Comparison of ENCODE assay signal across 8 cellular contexts in the genomic region with DNA sequence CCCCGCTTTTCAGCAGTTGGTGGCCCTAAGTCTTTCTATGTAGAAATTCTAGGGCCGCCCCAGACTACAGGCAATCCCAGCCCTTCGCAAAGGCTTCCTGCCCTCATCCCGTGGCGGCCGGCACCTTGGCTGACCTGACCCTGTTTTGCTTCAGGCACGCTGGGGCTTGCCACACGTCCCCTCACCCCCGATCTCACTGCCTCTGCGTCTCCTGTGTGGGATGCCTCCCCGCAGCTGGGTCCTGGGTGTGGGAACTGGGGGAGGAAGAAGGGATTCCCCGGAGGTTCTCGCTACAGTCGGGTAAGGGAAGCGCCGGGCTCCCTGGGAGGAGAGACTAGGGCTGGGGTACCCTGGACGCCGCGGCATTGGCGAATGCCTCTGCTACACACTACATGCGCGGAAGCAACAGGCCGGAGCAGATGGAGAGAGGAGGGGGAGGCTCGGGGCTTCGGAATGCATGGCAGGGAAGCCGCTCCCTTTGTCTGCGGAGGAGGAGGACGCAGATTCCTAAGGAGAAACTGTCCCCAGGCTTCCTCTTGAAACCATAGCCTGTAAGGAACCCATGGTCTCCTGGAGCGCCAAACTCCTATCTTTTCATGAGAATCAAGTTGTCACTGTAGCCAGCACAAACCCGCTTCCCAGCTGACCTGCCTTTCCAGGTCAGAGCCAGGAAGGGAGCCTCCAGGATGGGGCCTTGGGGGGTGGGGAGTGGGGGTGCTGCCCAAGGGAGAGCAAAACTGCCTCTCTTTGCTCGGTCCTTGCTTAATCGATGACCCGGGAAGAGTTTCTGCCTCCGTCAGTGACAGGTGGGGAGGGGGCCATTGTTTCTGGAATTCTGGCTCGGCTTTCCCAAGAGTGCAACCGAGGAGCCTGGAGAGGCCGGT.
A peak's percentile ranks its signal among the peaks of the same experiment; 100 is the strongest.
DNase-seq lines count a peak whose midpoint lies in the region; ATAC-seq lines count a peak whose summit lies in the region.

No MANE protein-coding gene starts in this region.

- H3K4me3 ChIP-seq in HUES6 (ENCODE audit: low read depth, low read length) (peak overlapping the region; percentile 96), iPS-20b (ENCODE audit: low read length) (peak overlapping the region; percentile 92), skeletal muscle cell (ENCODE audit: low read depth, low read length) (peak overlapping the region; percentile 64)

- ATAC-seq in HG03039 (IDR thresholded peaks at IDR 0.05; ENCODE audit: unreplicated experiment) = no peak

- H3K4me1 ChIP-seq in HUES6 (ENCODE audit: control insufficient read depth, insufficient read depth, low read length) (peaks cover 28% of the 10 kb centered on the region), iPS-20b (ENCODE audit: insufficient read depth, low read length) (peaks cover 12% of the 10 kb centered on the region; the same call in 1 of the 2 replicates)

- H3K9ac ChIP-seq in HUES6 (ENCODE audit: low read length) (peak overlapping the region; percentile 80), iPS-20b (ENCODE audit: low read depth, low read length) (peak overlapping the region; percentile 74)

- H3K36me3 ChIP-seq in HUES6 (ENCODE audit: control insufficient read depth, insufficient read depth, low read length) (no peaks in the 10 kb centered on the region), iPS-20b (ENCODE audit: insufficient read depth, low read depth, low read length) (peaks cover 6% of the 10 kb centered on the region; the same call in 1 of the 2 replicates)

- H3K27me3 ChIP-seq in HUES6 (ENCODE audit: control insufficient read depth, insufficient read depth, low read length) (peaks cover 9% of the 10 kb centered on the region), iPS-20b (ENCODE audit: insufficient read depth, low read length) (peaks cover 6% of the 10 kb centered on the region; the same call in 1 of the 2 replicates)

- H3K27ac ChIP-seq in HUES6 (ENCODE audit: low read depth, low read length) (no peak overlapping the region), angular gyrus (ENCODE audit: low read depth, low read length) (peak overlapping the region; percentile 16), iPS-20b (ENCODE audit: low read length) (no peak overlapping the region)

- H3K9me3 ChIP-seq in HUES6 (ENCODE audit: control insufficient read depth, insufficient read depth, low read depth, low read length) = no peaks in the 10 kb centered on the region
- no peaks in the 10 kb centered on the region for H3K9me3 ChIP-seq in iPS-20b (ENCODE audit: insufficient read depth, low read depth, low read length)

- peak; percentile 24 for DNase-seq in DMS79 treated with DMSO at 0.1 percent for 48 hours (lab: John Stamatoyannopoulos, UW)
- DNase-seq in DMS79 (lab: John Stamatoyannopoulos, UW) = no peak
- no peak for DNase-seq in skeletal muscle cell (ENCODE audit: low read depth)
- DNase-seq in NCI-H2171 (lab: John Stamatoyannopoulos, UW) = no peak
